ENCODE assay signal across 8 cellular contexts in the genomic region with DNA sequence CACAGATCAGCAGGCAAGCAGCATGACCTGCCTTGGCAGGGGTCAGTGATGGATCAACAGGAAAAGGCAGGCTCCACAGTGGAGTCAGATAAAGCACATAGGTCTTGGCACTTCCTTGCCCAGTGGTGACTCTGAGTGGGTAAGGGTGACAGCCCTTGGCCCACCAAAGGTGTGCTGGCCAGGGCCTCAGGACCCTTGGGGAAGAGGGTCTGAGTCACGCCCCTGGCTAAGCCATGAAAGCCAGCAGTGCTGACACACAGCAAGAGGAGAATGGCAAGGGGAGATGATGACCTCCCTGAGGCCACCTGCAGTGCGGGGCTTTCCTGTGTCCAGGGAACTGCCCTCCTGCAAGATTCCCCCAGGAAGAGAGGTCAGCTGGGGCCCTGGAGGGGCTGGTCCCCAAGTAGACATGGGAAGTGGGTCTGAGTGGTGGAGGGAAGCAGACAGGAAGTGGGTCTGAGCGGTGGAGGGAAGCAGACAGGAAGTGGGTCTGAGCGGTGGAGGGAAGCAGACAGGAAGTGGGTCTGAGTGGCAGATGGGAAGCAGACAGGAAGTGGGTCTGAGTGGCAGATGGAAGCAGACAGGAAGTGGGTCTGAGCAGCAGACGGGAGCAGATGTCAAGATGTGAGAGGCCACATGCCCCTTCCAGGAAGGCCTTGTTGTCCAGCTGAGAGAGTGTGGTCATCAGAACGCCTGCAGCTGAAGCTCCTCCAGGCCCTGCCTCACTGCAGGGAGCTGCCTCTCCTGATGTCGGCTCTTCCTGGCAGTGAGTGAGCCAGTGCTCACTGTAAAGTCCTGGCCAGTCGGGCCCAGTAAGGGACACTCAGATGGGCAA. TPM values are rescaled to one million over a fixed set of nuclear protein-coding genes. Genes with fewer than 3 reads are reported as not detected.
DNase-seq lines count a peak whose midpoint lies in the region; ATAC-seq and TF ChIP-seq lines count a peak whose summit lies in the region.

No MANE protein-coding gene starts in this region.

- no peak for TF ChIP-seq POLR2A in erythroblast (IDR thresholded peaks at IDR 0.05; ENCODE audit: low read length)

- H3K4me1 Mint-ChIP-seq in activated CD8-positive, alpha-beta T cell treated with anti-CD3 and anti-CD28 coated beads, Interleukin-2, amount 10 ng/mL, durations not matched to agents 7 days and 5 days (ENCODE audit: low read depth) = peaks cover 51% of the 10 kb centered on the region
- peaks cover 41% of the 10 kb centered on the region for H3K4me1 Mint-ChIP-seq in stimulated activated naive CD8-positive, alpha-beta T cell treated with anti-CD3 and anti-CD28 coated beads, Interleukin-15, amount 100 ng/mL, for 72 hours

- H3K36me3 Mint-ChIP-seq in activated CD8-positive, alpha-beta T cell treated with anti-CD3 and anti-CD28 coated beads, Interleukin-2, amount 10 ng/mL, durations not matched to agents 7 days and 5 days (ENCODE audit: low read depth) = peaks cover 27% of the 10 kb centered on the region

- CTCF ChIA-PET in activated CD8-positive, alpha-beta T cell treated with anti-CD3 and anti-CD28 coated beads, Interleukin-2, amount 10 ng/mL, durations not matched to agents 7 days and 5 days (lab: Charles Lee) = no interaction called here

- peaks cover 19% of the 10 kb centered on the region for H3K9me3 Mint-ChIP-seq in activated CD8-positive, alpha-beta T cell treated with anti-CD3 and anti-CD28 coated beads, Interleukin-2, amount 10 ng/mL, durations not matched to agents 7 days and 5 days (ENCODE audit: insufficient read depth)
- peaks cover 10 to 47% of the 10 kb centered on the region in 2 donors for H3K9me3 Mint-ChIP-seq in stimulated activated naive CD8-positive, alpha-beta T cell treated with anti-CD3 and anti-CD28 coated beads, Interleukin-15, amount 100 ng/mL, for 72 hours

- DNase-seq in activated gamma-delta T cell treated with Interleukin-2 at 50 U/mL for 16 hours = peak; percentile 46
- no peak for DNase-seq in activated gamma-delta T cell (lab: John Stamatoyannopoulos, UW)
- DNase-seq in activated CD8-positive, alpha-beta T cell treated with anti-CD3 and anti-CD28 coated beads, Interleukin-2, amount 10 ng/mL, durations not matched to agents 7 days and 5 days = peak; percentile 65
- peak; percentile 38 for DNase-seq in left lobe of liver (ENCODE audit: low spot score)
- DNase-seq in stimulated activated naive CD8-positive, alpha-beta T cell treated with anti-CD3 and anti-CD28 coated beads, Interleukin-15, amount 100 ng/mL, for 72 hours = peak; percentile 19 to 53
- DNase-seq in SHP77 (lab: John Stamatoyannopoulos, UW) = no peak
- DNase-seq in erythroblast (lab: John Stamatoyannopoulos, UW) = no peak
- no peak for DNase-seq in AG08396 (ENCODE audit: low spot score)

- H3K27me3 Mint-ChIP-seq in activated CD8-positive, alpha-beta T cell treated with anti-CD3 and anti-CD28 coated beads, Interleukin-2, amount 10 ng/mL, durations not matched to agents 7 days and 5 days (ENCODE audit: low read depth) = no peaks in the 10 kb centered on the region
- no peaks in the 10 kb centered on the region for H3K27me3 Mint-ChIP-seq in stimulated activated naive CD8-positive, alpha-beta T cell treated with anti-CD3 and anti-CD28 coated beads, Interleukin-15, amount 100 ng/mL, for 72 hours

- peak overlapping the region; percentile 25 for H3K4me3 Mint-ChIP-seq in activated CD8-positive, alpha-beta T cell treated with anti-CD3 and anti-CD28 coated beads, Interleukin-2, amount 10 ng/mL, durations not matched to agents 7 days and 5 days
- H3K4me3 Mint-ChIP-seq in stimulated activated naive CD8-positive, alpha-beta T cell treated with anti-CD3 and anti-CD28 coated beads, Interleukin-15, amount 100 ng/mL, for 72 hours = peak overlapping the region; percentile 21 to 72

- POLR2A ChIA-PET in activated CD8-positive, alpha-beta T cell treated with anti-CD3 and anti-CD28 coated beads, Interleukin-2, amount 10 ng/mL, durations not matched to agents 7 days and 5 days (lab: Charles Lee) = no interaction called here

- H3K27ac Mint-ChIP-seq in activated CD8-positive, alpha-beta T cell treated with anti-CD3 and anti-CD28 coated beads, Interleukin-2, amount 10 ng/mL, durations not matched to agents 7 days and 5 days = peak overlapping the region; percentile 80
- H3K27ac Mint-ChIP-seq in stimulated activated naive CD8-positive, alpha-beta T cell treated with anti-CD3 and anti-CD28 coated beads, Interleukin-15, amount 100 ng/mL, for 72 hours = peak overlapping the region; percentile 89 to 91

- peak; percentile 46 for ATAC-seq in activated CD8-positive, alpha-beta T cell treated with anti-CD3 and anti-CD28 coated beads, Interleukin-2, amount 10 ng/mL, durations not matched to agents 7 days and 5 days
- ATAC-seq in left lobe of liver = no peak
- ATAC-seq in stimulated activated naive CD8-positive, alpha-beta T cell treated with anti-CD3 and anti-CD28 coated beads, Interleukin-15, amount 100 ng/mL, for 72 hours = peak; percentile 75

RNA-seq across cellular contexts. Expression of gene DIO3, which starts 34.8 kb away (rescaled TPM):
- not detected for total RNA-seq in activated CD8-positive, alpha-beta T cell treated with anti-CD3 and anti-CD28 coated beads, Interleukin-2, amount 10 ng/mL, durations not matched to agents 7 days and 5 days
- 0.13 TPM for total RNA-seq in left lobe of liver

Comparison
In these comparisons a context has a peak if more than half of its experiments do, and no peak if none do; other contexts are left out.
1. DNase-seq: peak in activated gamma-delta T cell treated with Interleukin-2 at 50 U/mL for 16 hours (single experiment), activated CD8-positive, alpha-beta T cell treated with anti-CD3 and anti-CD28 coated beads, Interleukin-2, amount 10 ng/mL, durations not matched to agents 7 days and 5 days (single experiment), left lobe of liver (single experiment) and stimulated activated naive CD8-positive, alpha-beta T cell treated with anti-CD3 and anti-CD28 coated beads, Interleukin-15, amount 100 ng/mL, for 72 hours (2 of 2); none in activated gamma-delta T cell (single experiment), SHP77 (0 of 2), erythroblast (0 of 2) and AG08396 (single experiment).